8 cellular contexts compared by ENCODE assay signal in genomic region chr19:49499030-49499670, GRCh38. TPM values are rescaled to one million over a fixed set of nuclear protein-coding genes. Genes with fewer than 3 reads are reported as not detected.
DNase-seq lines count a peak whose midpoint lies in the region; ATAC-seq and TF ChIP-seq lines count a peak whose summit lies in the region.

No MANE protein-coding gene starts in this region.

- ATAC-seq in body of pancreas, result no peak
- ATAC-seq in GM21423 (IDR thresholded peaks at IDR 0.05; ENCODE audit: unreplicated experiment), result no peak

- DNase-seq in H7, result peak; percentile 32
- DNase-seq in T-helper 2 cell treated with Interferon-gamma antibody and Interleukin-4, amounts not matched to agents 5 μg/mL and 100 μg/mL, for 36 hours (ENCODE audit: low spot score), result peak; percentile 46
- peak in 1 of 3 donors; percentile 23 for DNase-seq in effector memory CD4-positive, alpha-beta T cell
- peak; percentile 41 for DNase-seq in stimulated activated CD4-positive, alpha-beta T cell treated with anti-CD3 and anti-CD28 coated beads, Interleukin-4, amount 100 ng/mL, for 24 hours
- DNase-seq in NCI-H1092 (lab: John Stamatoyannopoulos, UW), result no peak
- DNase-seq in ureter (ENCODE audit: low spot score), result no peak
- DNase-seq in body of pancreas, result no peak

- H3K27me3 ChIP-seq in H7 (ENCODE audit: control insufficient read depth, insufficient read depth, low read length), result no peaks in the 10 kb centered on the region
- H3K27me3 ChIP-seq in effector memory CD4-positive, alpha-beta T cell (replicated peaks; ENCODE audit: control insufficient read depth, insufficient read depth, low read length, poor library complexity, severe bottlenecking), result no peaks in the 10 kb centered on the region
- no peaks in the 10 kb centered on the region for H3K27me3 ChIP-seq in body of pancreas

- H3K27me3 Mint-ChIP-seq in T-helper 2 cell treated with Interferon-gamma antibody and Interleukin-4, amounts not matched to agents 5 μg/mL and 100 μg/mL, for 36 hours (ENCODE audit: low read depth), result no peaks in the 10 kb centered on the region

- H3K4me1 ChIP-seq in effector memory CD4-positive, alpha-beta T cell (ENCODE audit: control insufficient read depth, insufficient read depth, low read length, poor library complexity, severe bottlenecking), result peaks cover 34% of the 10 kb centered on the region
- H3K4me1 ChIP-seq in body of pancreas, result peaks cover 44% of the 10 kb centered on the region

- peak overlapping the region; percentile 100 for H3K4me3 Mint-ChIP-seq in T-helper 2 cell treated with Interferon-gamma antibody and Interleukin-4, amounts not matched to agents 5 μg/mL and 100 μg/mL, for 36 hours

- no peaks in the 10 kb centered on the region for H3K9me3 Mint-ChIP-seq in T-helper 2 cell treated with Interferon-gamma antibody and Interleukin-4, amounts not matched to agents 5 μg/mL and 100 μg/mL, for 36 hours

- H3K27ac Mint-ChIP-seq in T-helper 2 cell treated with Interferon-gamma antibody and Interleukin-4, amounts not matched to agents 5 μg/mL and 100 μg/mL, for 36 hours, result peak overlapping the region; percentile 98

- TF ChIP-seq POLR2A in body of pancreas (IDR thresholded peaks at IDR 0.05), result no peak

- no peak overlapping the region for H3K4me3 ChIP-seq in H7 (ENCODE audit: insufficient read depth, low read depth, low read length)
- peak overlapping the region; percentile 92 for H3K4me3 ChIP-seq in effector memory CD4-positive, alpha-beta T cell (ENCODE audit: insufficient read depth, low read depth, low read length, poor library complexity, severe bottlenecking)
- no peak overlapping the region for H3K4me3 ChIP-seq in body of pancreas

- H3K27ac ChIP-seq in effector memory CD4-positive, alpha-beta T cell (ENCODE audit: insufficient read depth, low read length, poor library complexity, severe bottlenecking), result peak overlapping the region; percentile 97
- no peak overlapping the region for H3K27ac ChIP-seq in body of pancreas

- H3K9me3 ChIP-seq in effector memory CD4-positive, alpha-beta T cell (ENCODE audit: control insufficient read depth, low read length), result no peaks in the 10 kb centered on the region
- no peaks in the 10 kb centered on the region for H3K9me3 ChIP-seq in body of pancreas

- H3K4me1 Mint-ChIP-seq in T-helper 2 cell treated with Interferon-gamma antibody and Interleukin-4, amounts not matched to agents 5 μg/mL and 100 μg/mL, for 36 hours (ENCODE audit: low read depth), result peaks cover 37% of the 10 kb centered on the region

- 62 to 84% methylated on average over 11 to 19 of the region's 19 CpGs for WGBS in body of pancreas, 2 donors

- TF ChIP-seq CTCF in body of pancreas (IDR thresholded peaks at IDR 0.05), result no peak

- intact Hi-C loops in body of pancreas (cut with DNase I), result no loop called here

- H3K36me3 ChIP-seq in H7 (replicated peaks; ENCODE audit: control insufficient read depth, insufficient read depth, low read length) (peaks cover 23% of the 10 kb centered on the region), body of pancreas (replicated peaks in 1 of 2; ENCODE audit: insufficient read depth in 1 of 2, low read depth in 2 of 2) (peaks cover 0 to 11% of the 10 kb centered on the region in 2 donors)
- H3K36me3 ChIP-seq in effector memory CD4-positive, alpha-beta T cell (ENCODE audit: control insufficient read depth, insufficient read depth, low read length), result peaks cover 26% of the 10 kb centered on the region

- H3K36me3 Mint-ChIP-seq in T-helper 2 cell treated with Interferon-gamma antibody and Interleukin-4, amounts not matched to agents 5 μg/mL and 100 μg/mL, for 36 hours (ENCODE audit: low read depth), result peaks cover 42% of the 10 kb centered on the region

RNA-seq across cellular contexts. Expression of gene RPS11, which starts 2.9 kb away (rescaled TPM):
- 2,449 and 2,647 TPM in 2 replicates for total RNA-seq in H7 (2014; rRNA removed; shearing (Covaris generic))
- total RNA-seq in ureter, result 1,912 TPM
- 1,000 to 10,000 TPM; 1,400 to 1,772 TPM for total RNA-seq in body of pancreas

RNA-seq across cellular contexts. Expression of gene RPL13A, which starts 11.7 kb away (rescaled TPM):
- 4,136 and 6,335 TPM in 2 replicates for total RNA-seq in H7 (2014; rRNA removed; shearing (Covaris generic))
- total RNA-seq in ureter, result 3,508 TPM
- total RNA-seq in body of pancreas, result 1,000 to 10,000 TPM; 1,758 to 2,456 TPM

RNA-seq across cellular contexts. Expression of gene FCGRT, which starts 13.3 kb away (rescaled TPM):
- total RNA-seq in H7 (2014; rRNA removed; shearing (Covaris generic)), result 28.5 and 36.9 TPM in 2 replicates
- total RNA-seq in ureter (106 TPM), body of pancreas (100 to 1,000 TPM; 117 to 121 TPM)

RNA-seq across cellular contexts. Expression of gene FLT3LG, which starts 25.1 kb away (rescaled TPM):
- total RNA-seq in H7 (2014; rRNA removed; shearing (Covaris generic)), result 0.55 and 1.6 TPM in 2 replicates
- total RNA-seq in ureter, result 12.7 TPM
- total RNA-seq in body of pancreas, result under 1 TPM; 0.52 to 0.66 TPM

RNA-seq across cellular contexts. Expression of gene RCN3, which starts 28.7 kb away (rescaled TPM):
- 28.2 and 29.2 TPM in 2 replicates for total RNA-seq in H7 (2014; rRNA removed; shearing (Covaris generic))
- total RNA-seq in ureter, result 18.6 TPM
- 10 to 100 TPM; 11.9 to 39.9 TPM for total RNA-seq in body of pancreas

Comparison
In these comparisons a context has a peak if more than half of its experiments do, and no peak if none do; other contexts are left out.
1. DNase-seq: peak in H7 (single experiment), T-helper 2 cell treated with Interferon-gamma antibody and Interleukin-4, amounts not matched to agents 5 μg/mL and 100 μg/mL, for 36 hours (single experiment) and stimulated activated CD4-positive, alpha-beta T cell treated with anti-CD3 and anti-CD28 coated beads, Interleukin-4, amount 100 ng/mL, for 24 hours (single experiment); none in NCI-H1092 (single experiment), ureter (single experiment) and body of pancreas (0 of 4).